In genomic region chr3:13221491-13221890, GRCh38 we compare ENCODE assay signal across 22 cellular contexts.
"Had no signal": no experiment of that assay in that cellular context is flagged by ENCODE, and none has a peak within 500 bp of the region (broad histone marks: within the 10 kb centered on the region; RNA-seq: fewer than 3 reads in every experiment).

No MANE protein-coding gene starts in this region.

- DNase-seq: colonic mucosa; effector memory CD4-positive, alpha-beta T cell; foreskin keratinocyte; heart left ventricle; left colon; natural killer cell; nucleus accumbens; ovary; psoas muscle; small intestine; stimulated activated CD4-positive, alpha-beta T cell treated with anti-CD3 and anti-CD28 coated beads, Interleukin-15, amount 100 ng/mL, for 24 hours; stimulated activated CD4-positive, alpha-beta T cell treated with anti-CD3 and anti-CD28 coated beads, Interleukin-2, amount 100 ng/mL, for 48 hours; stimulated activated naive B cell treated with anti-CD40 and anti-IgM and Interleukin-4, amounts not matched to agents 10 μg/mL and 1 μg/mL and 100 μg/mL, for 72 hours; stomach; thyroid gland; trophoblast cell had no signal

- H3K27ac ChIP-seq: colonic mucosa, esophagus muscularis mucosa, foreskin keratinocyte, gastroesophageal sphincter, heart left ventricle, hepatocyte, ovary, psoas muscle, right lobe of liver, stomach, thyroid gland, vagina had no signal

- H3K4me2 ChIP-seq: hepatocyte had no signal

- H3K4me1 ChIP-seq: colonic mucosa, gastroesophageal sphincter, psoas muscle, stomach, thyroid gland, vagina had no signal

- H3K79me2 ChIP-seq: hepatocyte had no signal

- H3K36me3 ChIP-seq: colonic mucosa, esophagus muscularis mucosa, gastroesophageal sphincter, heart left ventricle, ovary, right lobe of liver, stomach, thyroid gland, vagina had no signal

- H3K9me3 ChIP-seq: colonic mucosa, esophagus muscularis mucosa, gastroesophageal sphincter, heart left ventricle, ovary, psoas muscle, right lobe of liver, stomach, thyroid gland, vagina had no signal

- H2AFZ ChIP-seq: hepatocyte had no signal

- H3K4me3 ChIP-seq: colonic mucosa, esophagus muscularis mucosa, gastroesophageal sphincter, heart left ventricle, hepatocyte, lung, ovary, psoas muscle, right lobe of liver, stomach, thyroid gland, vagina had no signal

- ATAC-seq: foreskin keratinocyte; gastroesophageal sphincter; heart left ventricle; left colon; natural killer cell; psoas muscle; right lobe of liver; stimulated activated naive B cell treated with anti-CD40 and anti-IgM and Interleukin-4, amounts not matched to agents 10 μg/mL and 1 μg/mL and 100 μg/mL, for 72 hours had no signal

- H3K27me3 ChIP-seq: colonic mucosa, foreskin keratinocyte, hepatocyte, ovary, right lobe of liver, thyroid gland, vagina had no signal
